8 cellular contexts compared by ENCODE assay signal in genomic region chr11:85647078-85647477, GRCh38. TPM values are rescaled to one million over a fixed set of nuclear protein-coding genes. Genes with fewer than 3 reads are reported as not detected.
A peak's percentile ranks its signal among the peaks of the same experiment; 100 is the strongest.
DNase-seq lines count a peak whose midpoint lies in the region; ATAC-seq, FAIRE-seq and TF ChIP-seq lines count a peak whose summit lies in the region.

No MANE protein-coding gene starts in this region.

- intact Hi-C loops in Calu3 (cut with micrococcal nuclease; ENCODE audit: unreplicated experiment), result loop anchor here (5.0 kb wide), 1 partner anchor 50 kb away; no protein-coding TSS in a partner anchor

- peaks cover 20% of the 10 kb centered on the region for H3K36me3 Mint-ChIP-seq in Calu3 (ENCODE audit: insufficient read depth, unreplicated experiment)
- no peaks in the 10 kb centered on the region for H3K36me3 Mint-ChIP-seq in naive B cell

- H3K4me1 Mint-ChIP-seq in Calu3 (ENCODE audit: low read depth, unreplicated experiment), result no peaks in the 10 kb centered on the region
- H3K4me1 Mint-ChIP-seq in naive B cell, result peaks cover 10 to 30% (median 14%) of the 10 kb centered on the region in 3 donors

- peak overlapping the region; percentile 85 for H3K4me3 Mint-ChIP-seq in Calu3 (ENCODE audit: low read depth, unreplicated experiment)
- H3K4me3 Mint-ChIP-seq in naive B cell, result peak overlapping the region; percentile 90 to 100 (median 98)

- no peaks in the 10 kb centered on the region for H3K36me3 ChIP-seq in bronchial epithelial cell (ENCODE audit: control insufficient read depth, insufficient read depth, low read length)

- no peaks in the 10 kb centered on the region for H3K27me3 Mint-ChIP-seq in Calu3 (ENCODE audit: unreplicated experiment)
- H3K27me3 Mint-ChIP-seq in naive B cell, result peaks cover 20 to 28% (median 28%) of the 10 kb centered on the region in 3 donors

- peak overlapping the region; percentile 61 for H3K4me3 ChIP-seq in bronchial epithelial cell (ENCODE audit: low read depth, low read length)

- CTCF ChIA-PET in Calu3 (lab: Charles Lee), result interaction anchor here (0.7 kb wide), 2 partner anchors 10 to 694 kb away, joined by 3 to 4 read pairs; no protein-coding TSS in a partner anchor

- H3K27me3 ChIP-seq in bronchial epithelial cell (ENCODE audit: control insufficient read depth, insufficient read depth, low read length), result no peaks in the 10 kb centered on the region

- no peak for DNase-seq in Calu3
- no peak for DNase-seq in bronchial epithelial cell (ENCODE audit: low read depth)
- no peak for DNase-seq in naive B cell
- DNase-seq in omental fat pad (ENCODE audit: low spot score), result no peak
- DNase-seq in NCI-H2196 treated with DMSO at 0.1 percent for 48 hours (lab: John Stamatoyannopoulos, UW; ENCODE audit: unreplicated experiment), result no peak

- FAIRE-seq in bronchial epithelial cell (lab: Jason Lieb, UNC), result no peak

- TF ChIP-seq CTCF in Calu3 (IDR thresholded peaks at IDR 0.05; ENCODE audit: unreplicated experiment), result no peak
- no peak for TF ChIP-seq CTCF in bronchial epithelial cell (IDR thresholded peaks at IDR 0.05; ENCODE audit: insufficient read depth, low read length, severe bottlenecking)
- no peak for TF ChIP-seq CTCF in omental fat pad (IDR thresholded peaks at IDR 0.05)

- H3K27ac Mint-ChIP-seq in Calu3 (ENCODE audit: unreplicated experiment) (peak overlapping the region; percentile 88), naive B cell (peak overlapping the region; percentile 94 to 98 (median 96))

- BruUV-seq in Calu3 (replicated peaks; lab: Mats Ljungman, UMichigan), result no TSS peak

- no peaks in the 10 kb centered on the region for H3K9me3 Mint-ChIP-seq in Calu3 (ENCODE audit: low read depth, unreplicated experiment)
- H3K9me3 Mint-ChIP-seq in naive B cell, result no peaks in the 10 kb centered on the region

- peak; percentile 4 for ATAC-seq in HG03175 (IDR thresholded peaks at IDR 0.05; ENCODE audit: unreplicated experiment)
- no peak for ATAC-seq in naive B cell (ENCODE audit: low read depth in 2 of 2)
- ATAC-seq in HG03025 (IDR thresholded peaks at IDR 0.05; ENCODE audit: low FRiP score, unreplicated experiment), result no peak
- no peak for ATAC-seq in omental fat pad (ENCODE audit: low FRiP score)
- no peak for ATAC-seq in HG03135 (IDR thresholded peaks at IDR 0.05; ENCODE audit: unreplicated experiment)

RNA-seq across cellular contexts. Expression of gene TMEM126A, which starts 0.7 kb away (rescaled TPM):
- total RNA-seq in Calu3 (2022) (20.9 and 22.9 TPM in 2 replicates), bronchial epithelial cell (38.0 and 40.8 TPM in 2 replicates), omental fat pad (10 to 100 TPM; 14.3 to 40.6 (median 29.1) TPM)
- polyA plus RNA-seq in naive B cell (ENCODE audit: low read depth in 6 of 6), result 10 to 100 TPM; 35.8 to 74.6 (median 68.9) TPM

RNA-seq across cellular contexts. Expression of gene CREBZF, which starts 17.9 kb away (rescaled TPM):
- 31.0 and 31.2 TPM in 2 replicates for total RNA-seq in Calu3 (2022)
- 45.2 and 57.7 TPM in 2 replicates for total RNA-seq in bronchial epithelial cell
- 10 to 100 TPM in 5 of 6 donors, 1 to 10 TPM in 1; 4.8 to 19.8 (median 13.9) TPM for polyA plus RNA-seq in naive B cell (ENCODE audit: low read depth in 6 of 6)
- 10 to 100 TPM; 39.0 to 81.0 (median 48.0) TPM for total RNA-seq in omental fat pad

RNA-seq across cellular contexts. Expression of gene TMEM126B, which starts 18.7 kb away (rescaled TPM):
- total RNA-seq in Calu3 (2022) (30.5 and 31.8 TPM in 2 replicates), bronchial epithelial cell (50.6 and 73.5 TPM in 2 replicates), omental fat pad (10 to 100 TPM; 37.3 to 70.1 (median 54.7) TPM)
- polyA plus RNA-seq in naive B cell (ENCODE audit: low read depth in 6 of 6), result 10 to 100 TPM; 31.1 to 56.5 (median 45.0) TPM

RNA-seq across cellular contexts. Expression of gene DLG2, which starts 19.9 kb away (rescaled TPM):
- total RNA-seq in Calu3 (2022) (0.71 and 0.73 TPM in 2 replicates), bronchial epithelial cell (0.26 and 1.0 TPM in 2 replicates), omental fat pad (10 to 100 TPM in 2 of 4 donors, 1 to 10 TPM in 2; 4.8 to 13.2 (median 8.1) TPM)
- polyA plus RNA-seq in naive B cell (ENCODE audit: low read depth in 6 of 6), result 1 to 10 TPM in 5 of 6 donors, under 1 TPM in 1; 0.93 to 2.4 (median 1.3) TPM

RNA-seq across cellular contexts. Expression of gene CCDC89, which starts 38.9 kb away (rescaled TPM):
- total RNA-seq in Calu3 (2022) (0.26 and 0.44 TPM in 2 replicates), bronchial epithelial cell (0.13 TPM in 1 of 2 replicates, not detected in the other), omental fat pad (1 to 10 TPM in 3 of 4 donors, under 1 TPM in 1; 0.60 to 1.7 (median 1.4) TPM)
- polyA plus RNA-seq in naive B cell (ENCODE audit: low read depth in 6 of 6), result not detected
